In the genomic region with DNA sequence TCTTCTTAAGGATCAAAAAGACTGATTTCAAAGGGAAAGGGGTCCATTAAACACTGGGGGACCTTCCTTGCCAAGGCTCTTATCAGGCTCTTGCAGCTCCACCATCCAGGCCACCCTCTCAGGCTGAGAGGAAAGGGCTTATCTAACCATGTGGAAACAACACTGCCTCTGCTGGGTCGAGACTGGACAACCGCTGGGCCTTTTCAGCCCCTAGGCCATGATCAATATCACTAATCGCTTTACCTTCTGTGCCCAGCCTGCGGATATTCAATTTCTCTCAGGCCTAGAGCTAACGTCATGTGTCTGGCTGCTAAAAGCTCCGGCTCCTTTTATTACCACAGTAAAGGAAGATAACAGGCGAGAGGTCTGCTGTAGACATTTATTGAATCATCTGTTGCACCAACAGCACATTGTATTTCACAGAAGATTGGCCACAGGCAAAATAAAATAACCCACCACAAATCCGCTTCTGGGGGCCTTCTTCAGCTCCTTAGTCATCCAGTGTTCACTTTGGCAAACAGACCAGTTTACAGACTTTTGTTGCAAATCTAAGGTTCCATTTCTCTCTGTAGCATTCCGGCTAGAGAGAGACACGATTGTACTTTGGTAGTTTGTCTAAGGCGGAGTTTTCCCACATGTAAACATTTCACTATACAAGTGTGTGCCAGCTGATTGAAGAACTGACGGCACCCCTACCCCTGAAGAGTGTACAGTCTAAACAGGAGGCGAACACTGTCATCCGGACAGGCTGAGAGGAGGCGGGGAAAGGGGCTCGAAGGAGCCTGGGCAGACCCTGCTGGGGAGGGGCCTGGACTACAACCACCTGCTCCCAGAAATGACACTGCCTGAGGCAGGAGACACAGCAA, we compare ENCODE assay signal across 1 cellular context.
TF ChIP-seq lines count a peak whose summit lies in the region.

No MANE protein-coding gene starts in this region.

TF ChIP-seq in HepG2, 621 proteins besides CTCF, POLR2A, EP300 and RAD21 (continued from another document):
- TF ChIP-seq, protein P1, sequence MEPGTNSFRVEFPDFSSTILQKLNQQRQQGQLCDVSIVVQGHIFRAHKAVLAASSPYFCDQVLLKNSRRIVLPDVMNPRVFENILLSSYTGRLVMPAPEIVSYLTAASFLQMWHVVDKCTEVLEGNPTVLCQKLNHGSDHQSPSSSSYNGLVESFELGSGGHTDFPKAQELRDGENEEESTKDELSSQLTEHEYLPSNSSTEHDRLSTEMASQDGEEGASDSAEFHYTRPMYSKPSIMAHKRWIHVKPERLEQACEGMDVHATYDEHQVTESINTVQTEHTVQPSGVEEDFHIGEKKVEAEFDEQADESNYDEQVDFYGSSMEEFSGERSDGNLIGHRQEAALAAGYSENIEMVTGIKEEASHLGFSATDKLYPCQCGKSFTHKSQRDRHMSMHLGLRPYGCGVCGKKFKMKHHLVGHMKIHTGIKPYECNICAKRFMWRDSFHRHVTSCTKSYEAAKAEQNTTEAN (CRISPR knock-in tag; conservative IDR thresholded peaks at IDR 0.05): 0 out of 2 replicates have a peak, but pooled peaks have one; percentile 53
- peak; percentile 96 for TF ChIP-seq SP5 (CRISPR knock-in tag; IDR thresholded peaks at IDR 0.05; ENCODE audit: borderline replicate concordance, low read depth)
- TF ChIP-seq NBN (conservative IDR thresholded peaks at IDR 0.05): no peak
- no peak for TF ChIP-seq NKX3-1 (CRISPR knock-in tag; IDR thresholded peaks at IDR 0.05)
- no peak for TF ChIP-seq THYN1 (CRISPR knock-in tag; IDR thresholded peaks at IDR 0.05; ENCODE audit: borderline replicate concordance, low read depth)
- no peak for TF ChIP-seq SATB2 (CRISPR knock-in tag; IDR thresholded peaks at IDR 0.05)
- no peak for TF ChIP-seq ZNF761 (CRISPR knock-in tag; conservative IDR thresholded peaks at IDR 0.05)
- TF ChIP-seq CREM (IDR thresholded peaks at IDR 0.05): no peak
- no peak for TF ChIP-seq CREM (CRISPR knock-in tag; IDR thresholded peaks at IDR 0.05)
